Comparison of ENCODE assay signal across 1 cellular context in genomic region chr1:22141948-22142314, GRCh38.
TF ChIP-seq lines count a peak whose summit lies in the region.

No MANE protein-coding gene starts in this region.

TF ChIP-seq in A549, 52 proteins besides CTCF, POLR2A, EP300 and RAD21 (continued from another document):
- TF ChIP-seq, protein P1, sequence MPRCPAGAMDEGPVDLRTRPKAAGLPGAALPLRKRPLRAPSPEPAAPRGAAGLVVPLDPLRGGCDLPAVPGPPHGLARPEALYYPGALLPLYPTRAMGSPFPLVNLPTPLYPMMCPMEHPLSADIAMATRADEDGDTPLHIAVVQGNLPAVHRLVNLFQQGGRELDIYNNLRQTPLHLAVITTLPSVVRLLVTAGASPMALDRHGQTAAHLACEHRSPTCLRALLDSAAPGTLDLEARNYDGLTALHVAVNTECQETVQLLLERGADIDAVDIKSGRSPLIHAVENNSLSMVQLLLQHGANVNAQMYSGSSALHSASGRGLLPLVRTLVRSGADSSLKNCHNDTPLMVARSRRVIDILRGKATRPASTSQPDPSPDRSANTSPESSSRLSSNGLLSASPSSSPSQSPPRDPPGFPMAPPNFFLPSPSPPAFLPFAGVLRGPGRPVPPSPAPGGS (IDR thresholded peaks at IDR 0.05): no peak
- TF ChIP-seq HOXB5 (CRISPR knock-in tag; IDR thresholded peaks at IDR 0.05) (no peak), FOSB (CRISPR knock-in tag; IDR thresholded peaks at IDR 0.05) (no peak), TFCP2L1 (CRISPR knock-in tag; IDR thresholded peaks at IDR 0.05) (no peak), ZFP36 (IDR thresholded peaks at IDR 0.05; ENCODE audit: borderline replicate concordance, partially characterized antibody) (no peak), HEYL (CRISPR knock-in tag; IDR thresholded peaks at IDR 0.05) (no peak), ELK1 (IDR thresholded peaks at IDR 0.05; ENCODE audit: low read depth, low read length) (no peak), NPAS2 (CRISPR knock-in tag; IDR thresholded peaks at IDR 0.05; ENCODE audit: borderline replicate concordance) (no peak)
- TF ChIP-seq, protein P2, sequence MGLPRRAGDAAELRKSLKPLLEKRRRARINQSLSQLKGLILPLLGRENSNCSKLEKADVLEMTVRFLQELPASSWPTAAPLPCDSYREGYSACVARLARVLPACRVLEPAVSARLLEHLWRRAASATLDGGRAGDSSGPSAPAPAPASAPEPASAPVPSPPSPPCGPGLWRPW (IDR thresholded peaks at IDR 0.05): no peak
